ENCODE assay signal across 10 cellular contexts in the genomic region with DNA sequence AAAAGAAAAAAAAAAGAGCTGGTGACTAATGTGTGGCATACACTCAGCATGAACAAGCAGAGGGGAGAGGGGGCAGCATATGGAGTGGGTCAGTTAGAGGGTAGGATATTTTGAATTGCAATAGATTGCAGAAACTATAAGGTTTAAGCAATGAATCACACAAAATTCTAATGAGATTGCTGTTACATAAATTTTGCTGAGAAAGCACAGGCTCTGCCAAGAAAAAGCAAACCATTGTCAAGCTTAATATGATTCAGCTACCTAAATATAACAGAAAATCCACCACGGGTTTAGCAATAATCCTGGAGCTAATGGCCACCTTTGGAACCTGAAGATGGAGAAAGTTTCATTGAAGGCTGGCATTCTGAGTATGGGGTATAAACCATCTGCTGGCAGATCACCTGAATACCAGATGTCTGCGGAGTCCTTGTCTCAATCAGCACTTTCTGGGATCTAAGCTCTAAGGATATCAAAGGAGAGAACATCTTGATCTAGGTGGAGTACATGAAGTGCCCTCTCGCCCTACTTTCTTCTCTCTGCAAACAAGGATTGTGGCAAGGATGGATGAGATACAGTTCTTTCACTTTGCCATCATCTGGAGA. TPM values are rescaled to one million over a fixed set of nuclear protein-coding genes. Genes with fewer than 3 reads are reported as not detected.
DNase-seq lines count a peak whose midpoint lies in the region; ATAC-seq and TF ChIP-seq lines count a peak whose summit lies in the region.
"Had no signal": no experiment of that assay in that cellular context is flagged by ENCODE, and none has a peak within 500 bp of the region (broad histone marks: within the 10 kb centered on the region; RNA-seq: fewer than 3 reads in every experiment).

No MANE protein-coding gene starts in this region.

- ATAC-seq in gastroesophageal sphincter = peak; percentile 58

- TF ChIP-seq EP300 in gastroesophageal sphincter (IDR thresholded peaks at IDR 0.05) = no peak

- H3K4me1 ChIP-seq in adipocyte (ENCODE audit: control insufficient read depth, insufficient read depth, low read length) = peaks cover 30% of the 10 kb centered on the region
- peaks cover 0 to 25% (median 0%) of the 10 kb centered on the region in 3 donors for H3K4me1 ChIP-seq in gastroesophageal sphincter

- H3K4me3 ChIP-seq in adipocyte (ENCODE audit: low read length) (peak overlapping the region; percentile 53), gastroesophageal sphincter (no peak overlapping the region)
- H3K4me3 ChIP-seq: adrenal gland had no signal

- in situ Hi-C loops in GM13976 (cut with MboI; ENCODE audit: low sequenced_read_pairs, unreplicated experiment) = no loop called here

- WGBS in gastroesophageal sphincter (ENCODE audit: low coverage in 1 of 2), 2 donors = 57 to 62% methylated on average over 3 of the region's 3 CpGs

- DNase-seq in NCI-H82 (lab: John Stamatoyannopoulos, UW) (peak; percentile 20), NCI-H82 treated with DMSO at 0.1 percent for 48 hours (lab: John Stamatoyannopoulos, UW; ENCODE audit: unreplicated experiment) (no peak), adipocyte (ENCODE audit: low read depth) (peak; percentile 95), stromal cell of bone marrow (ENCODE audit: low read depth) (peak; percentile 93), SW480 (ENCODE audit: low spot score) (no peak), NCI-H1930 (lab: John Stamatoyannopoulos, UW) (no peak), GM13976 (ENCODE audit: low spot score) (no peak)
- DNase-seq: ACHN had no signal

- TF ChIP-seq POLR2A in gastroesophageal sphincter (IDR thresholded peaks at IDR 0.05) = no peak

- H3K27me3 ChIP-seq in adipocyte (replicated peaks; ENCODE audit: control insufficient read depth, insufficient read depth, low read length) (no peaks in the 10 kb centered on the region), gastroesophageal sphincter (no peaks in the 10 kb centered on the region)
- H3K27me3 ChIP-seq: adrenal gland had no signal

- TF ChIP-seq CTCF in gastroesophageal sphincter (IDR thresholded peaks at IDR 0.05) = no peak
- no peak for TF ChIP-seq CTCF in GM13976 (IDR thresholded peaks at IDR 0.05; ENCODE audit: borderline replicate concordance, control extremely low read depth, extremely low read depth, insufficient read depth, missing control alignments)

- H3K9ac ChIP-seq in adipocyte (ENCODE audit: low read length) = peak overlapping the region; percentile 88

- peak overlapping the region in 1 of 4 donors; percentile 62 for H3K27ac ChIP-seq in gastroesophageal sphincter

- peaks cover 27% of the 10 kb centered on the region for H3K36me3 ChIP-seq in adipocyte (ENCODE audit: control insufficient read depth, insufficient read depth, low read length, severe bottlenecking)
- H3K36me3 ChIP-seq in gastroesophageal sphincter = peaks cover 0 to 50% of the 10 kb centered on the region in 2 donors

- H3K9me3 ChIP-seq in adipocyte (ENCODE audit: control insufficient read depth, low read length) (no peaks in the 10 kb centered on the region), gastroesophageal sphincter (no peaks in the 10 kb centered on the region)
- H3K9me3 ChIP-seq: adrenal gland had no signal

RNA-seq across cellular contexts. Expression of a gene that starts 30.3 kb away (rescaled TPM):
- 10 to 100 TPM in 2 of 4 donors, 1 to 10 TPM in 2; 2.2 to 13.5 (median 9.0) TPM for total RNA-seq in gastroesophageal sphincter

RNA-seq across cellular contexts. Expression of a gene that starts 59.2 kb away (rescaled TPM):
- total RNA-seq in gastroesophageal sphincter = 10 to 100 TPM; 39.3 to 56.2 (median 41.0) TPM

Comparison
In these comparisons a context has a peak if more than half of its experiments do, and no peak if none do; other contexts are left out.
1. DNase-seq: peak in NCI-H82 (single experiment), adipocyte (single experiment) and stromal cell of bone marrow (single experiment); none in NCI-H82 treated with DMSO at 0.1 percent for 48 hours (single experiment), SW480 (single experiment), NCI-H1930 (0 of 2) and GM13976 (single experiment).